ENCODE assay signal across 11 cellular contexts in genomic region chr1:227225715-227226346, GRCh38.
DNase-seq lines count a peak whose midpoint lies in the region; ATAC-seq, FAIRE-seq and TF ChIP-seq lines count a peak whose summit lies in the region.
"Had no signal": no experiment of that assay in that cellular context is flagged by ENCODE, and none has a peak within 500 bp of the region (broad histone marks: within the 10 kb centered on the region; RNA-seq: fewer than 3 reads in every experiment).

No MANE protein-coding gene starts in this region.

- H3K9me3 Mint-ChIP-seq in astrocyte (ENCODE audit: unreplicated experiment) = peaks cover 2% of the 10 kb centered on the region

- no peaks in the 10 kb centered on the region for H3K9me3 ChIP-seq in astrocyte (ENCODE audit: insufficient read depth, low read depth, low read length)
- H3K9me3 ChIP-seq: HAP-1 had no signal

- DNase-seq in AG20443 (ENCODE audit: low spot score) = peak; percentile 35
- DNase-seq in LoVo (ENCODE audit: low spot score) = peak; percentile 39
- peak; percentile 79 for DNase-seq in astrocyte (ENCODE audit: low read depth)
- peak; percentile 89 for DNase-seq in kidney tubule cell (ENCODE audit: low spot score)
- no peak for DNase-seq in NCI-H1105 (lab: John Stamatoyannopoulos, UW)
- DNase-seq in NCI-H1417 (lab: John Stamatoyannopoulos, UW) = no peak
- DNase-seq: COR-L47, NCI-H2227 treated with DMSO at 0.1 percent for 48 hours had no signal

- FAIRE-seq in astrocyte (lab: Jason Lieb, UNC) = peak; percentile 89

- no peak overlapping the region for H3K9ac ChIP-seq in astrocyte (ENCODE audit: low read length)

- H3K4me3 Mint-ChIP-seq in astrocyte (ENCODE audit: unreplicated experiment) = no peak overlapping the region

- peak overlapping the region; percentile 75 for H3K4me2 ChIP-seq in astrocyte (ENCODE audit: low read length)

- no peak overlapping the region for H2AFZ ChIP-seq in astrocyte (ENCODE audit: low read depth, low read length)

- peaks cover 13% of the 10 kb centered on the region for H3K4me1 ChIP-seq in astrocyte (ENCODE audit: insufficient read depth, low read length)
- H3K4me1 ChIP-seq: HAP-1 had no signal

- peaks cover 2% of the 10 kb centered on the region for H3K36me3 Mint-ChIP-seq in astrocyte (ENCODE audit: low read depth, unreplicated experiment)

- H3K4me1 Mint-ChIP-seq in astrocyte (ENCODE audit: low read depth, unreplicated experiment) = peaks cover 14% of the 10 kb centered on the region

- H3K27me3 Mint-ChIP-seq in astrocyte (ENCODE audit: low read depth, unreplicated experiment) = no peaks in the 10 kb centered on the region

- no peak overlapping the region for H3K27ac Mint-ChIP-seq in astrocyte (ENCODE audit: unreplicated experiment)

- no peaks in the 10 kb centered on the region for H3K27me3 ChIP-seq in astrocyte (ENCODE audit: insufficient read depth, low read length)

- peaks cover 45% of the 10 kb centered on the region for H3K79me2 ChIP-seq in astrocyte (ENCODE audit: insufficient read depth, low read length)

- no peak for ATAC-seq in HG02884 (IDR thresholded peaks at IDR 0.05; ENCODE audit: unreplicated experiment)
- ATAC-seq in HG02642 (IDR thresholded peaks at IDR 0.05; ENCODE audit: poor library complexity, unreplicated experiment) = no peak

- no peak overlapping the region for H3K4me3 ChIP-seq in astrocyte (ENCODE audit: insufficient read depth, low read depth, low read length)
- H3K4me3 ChIP-seq: HAP-1 had no signal

- no peak for TF ChIP-seq CTCF in astrocyte (IDR thresholded peaks at IDR 0.05; ENCODE audit: insufficient read depth, low read depth, low read length)

- peak overlapping the region; percentile 62 for H3K27ac ChIP-seq in astrocyte (ENCODE audit: low read depth, low read length)

- H4K20me1 ChIP-seq in astrocyte (ENCODE audit: insufficient read depth, low read length) = peaks cover 3% of the 10 kb centered on the region

- no peaks in the 10 kb centered on the region for H3K36me3 ChIP-seq in astrocyte (ENCODE audit: insufficient read depth, low read length)
- H3K36me3 ChIP-seq: HAP-1 had no signal

Comparison
In these comparisons a context has a peak if more than half of its experiments do, and no peak if none do; other contexts are left out.
1. DNase-seq: peak in AG20443 (single experiment), LoVo (single experiment), astrocyte (single experiment) and kidney tubule cell (single experiment); none in NCI-H1105 (single experiment) and NCI-H1417 (0 of 3).